Comparison of ENCODE assay signal across 8 cellular contexts in genomic region chr10:43138757-43139241, GRCh38. TPM values are rescaled to one million over a fixed set of nuclear protein-coding genes. Genes with fewer than 3 reads are reported as not detected.
A peak's percentile ranks its signal among the peaks of the same experiment; 100 is the strongest.
DNase-seq lines count a peak whose midpoint lies in the region; ATAC-seq and TF ChIP-seq lines count a peak whose summit lies in the region.

No MANE protein-coding gene starts in this region.

- WGBS in esophagus, 2 donors: 0% methylated on average over 22 of the region's 22 CpGs

- peak overlapping the region; percentile 81 to 96 for H3K4me3 ChIP-seq in esophagus (ENCODE audit: low read depth in 1 of 2, low read length in 2 of 2)

- peak; percentile 39 for ATAC-seq in HG02852 (IDR thresholded peaks at IDR 0.05; ENCODE audit: unreplicated experiment)
- peak; percentile 60 to 78 (median 64) for ATAC-seq in natural killer cell

- no peaks in the 10 kb centered on the region for H3K36me3 Mint-ChIP-seq in natural killer cell

- peak overlapping the region; percentile 89 for H3K4me3 Mint-ChIP-seq in natural killer cell

- peak overlapping the region; percentile 87 to 95 for H3K27ac ChIP-seq in esophagus (ENCODE audit: low read depth in 2 of 2, low read length in 1 of 2)
- H3K27ac ChIP-seq in substantia nigra (ENCODE audit: low read depth, low read length, poor library complexity, severe bottlenecking): peak overlapping the region; percentile 73

- TF ChIP-seq CTCF in natural killer cell (IDR thresholded peaks at IDR 0.05): no peak

- no peaks in the 10 kb centered on the region for H3K36me3 ChIP-seq in esophagus (ENCODE audit: control insufficient read depth in 2 of 2, insufficient read depth in 2 of 2, low read length in 1 of 2)

- H3K4me1 Mint-ChIP-seq in natural killer cell: peaks cover 78 to 80% of the 10 kb centered on the region in 2 donors

- H3K27me3 Mint-ChIP-seq in natural killer cell (ENCODE audit: low read depth in 2 of 2): no peaks in the 10 kb centered on the region

- H3K4me1 ChIP-seq in esophagus (ENCODE audit: control insufficient read depth in 2 of 2, insufficient read depth in 2 of 2, low read length in 1 of 2): no peaks in the 10 kb centered on the region

- no peaks in the 10 kb centered on the region for H3K9me3 ChIP-seq in esophagus (ENCODE audit: control insufficient read depth in 2 of 2, insufficient read depth in 1 of 2, low read depth in 1 of 2, low read length in 1 of 2)

- H3K9me3 Mint-ChIP-seq in natural killer cell: no peaks in the 10 kb centered on the region

- intact Hi-C loops in natural killer cell (cut with micrococcal nuclease): loop anchor here (1.0 to 5.0 kb wide), 5 partner anchors 18 to 434 kb away; partner anchors contain the start of genes HNRNPF and ZNF239

- DNase-seq in DMS53 (lab: John Stamatoyannopoulos, UW): peak; percentile 66
- DNase-seq in DMS53 treated with DMSO at 0.1 percent for 48 hours (lab: John Stamatoyannopoulos, UW; ENCODE audit: unreplicated experiment): no peak
- DNase-seq in NCI-H526 treated with DMSO at 0.1 percent for 48 hours (lab: John Stamatoyannopoulos, UW): peak; percentile 8
- peak; percentile 81 for DNase-seq in activated CD8-positive, alpha-beta memory T cell treated with anti-CD3 and anti-CD28 coated beads, Interleukin-2, amount 50 U/mL, for 48 hours
- DNase-seq in natural killer cell: peak; percentile 53
- peak in 7 of 49 donors; percentile 19 to 63 (median 38) for DNase-seq in substantia nigra (lab: John Stamatoyannopoulos, UW)

- H3K27me3 ChIP-seq in esophagus (ENCODE audit: control insufficient read depth in 1 of 2, insufficient read depth in 2 of 2, low read length in 2 of 2): no peaks in the 10 kb centered on the region

- peak overlapping the region; percentile 93 to 96 for H3K27ac Mint-ChIP-seq in natural killer cell

RNA-seq across cellular contexts. Expression of gene CSGALNACT2, which starts 0.6 kb away (rescaled TPM):
- 1 to 10 TPM; 2.0 to 3.4 TPM for polyA plus RNA-seq in esophagus
- total RNA-seq in natural killer cell: 10 to 100 TPM; 49.9 to 57.4 (median 52.8) TPM
